35 cellular contexts compared by ENCODE assay signal in the genomic region with DNA sequence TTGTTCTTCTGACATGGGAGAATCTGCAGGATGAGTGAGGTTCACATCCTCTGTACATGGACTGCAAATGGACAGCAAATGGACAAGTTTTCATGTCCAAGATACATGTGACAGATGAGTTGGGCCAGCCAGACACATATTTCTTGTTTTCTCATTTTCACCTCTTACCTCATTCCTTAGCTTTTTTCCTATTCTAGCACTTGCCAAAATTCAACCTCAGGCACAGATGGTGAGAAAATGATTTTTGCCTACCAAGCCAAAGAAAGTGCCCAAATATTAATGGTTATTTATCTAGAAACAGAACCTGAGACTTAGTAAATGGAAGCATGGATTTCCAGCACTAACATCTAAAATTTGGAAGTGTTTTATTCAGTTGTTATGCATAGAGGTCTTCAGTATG.
"Had no signal": no experiment of that assay in that cellular context is flagged by ENCODE, and none has a peak within 500 bp of the region (broad histone marks: within the 10 kb centered on the region; RNA-seq: fewer than 3 reads in every experiment).

No MANE protein-coding gene starts in this region.

- H3K9me3 ChIP-seq: adrenal gland had no signal

- H3K27me3 Mint-ChIP-seq: activated B cell treated with CpG ODN at 0.5 μM for 24 hours; activated CD4-positive, alpha-beta memory T cell treated with anti-CD3 and anti-CD28 coated beads for 36 hours; activated CD4-positive, alpha-beta T cell treated with anti-CD3 and anti-CD28 coated beads, Interleukin-2, amount 10 ng/mL, durations not matched to agents 24 days and 14 days; activated CD8-positive, alpha-beta T cell treated with anti-CD3 and anti-CD28 coated beads for 36 hours; activated naive CD8-positive, alpha-beta T cell treated with anti-CD3 and anti-CD28 coated beads for 36 hours; activated T-helper 17 cell treated with anti-CD3 and anti-CD28 coated beads, Interleukin-2, amount 50 U/mL, for 72 hours; central memory CD8-positive, alpha-beta T cell had no signal

- H3K27ac Mint-ChIP-seq: activated B cell treated with CpG ODN at 0.5 μM for 24 hours; activated CD4-positive, alpha-beta memory T cell treated with anti-CD3 and anti-CD28 coated beads for 36 hours; activated CD4-positive, alpha-beta T cell treated with anti-CD3 and anti-CD28 coated beads, Interleukin-2, amount 10 ng/mL, durations not matched to agents 24 days and 14 days; activated CD8-positive, alpha-beta T cell treated with anti-CD3 and anti-CD28 coated beads for 36 hours; activated naive CD4-positive, alpha-beta T cell treated with anti-CD3 and anti-CD28 coated beads for 36 hours; activated naive CD4-positive, alpha-beta T cell treated with anti-CD3 and anti-CD28 coated beads, Interleukin-2, amount 50 U/mL, for 72 hours; activated naive CD8-positive, alpha-beta T cell treated with anti-CD3 and anti-CD28 coated beads for 36 hours; activated T-cell treated with anti-CD3 and anti-CD28 coated beads, Interleukin-2, amount 50 U/mL, for 72 hours; activated T-helper 1 cell treated with anti-CD3 and anti-CD28 coated beads, Interleukin-12 subunit alpha, Interleukin-12 subunit beta, Interleukin-2, Interleukin-4 antibody, amounts not matched to agents 30 ng/mL and 10 ng/mL and 1 ng/mL, durations not matched to agents 14 hours and 24 hours and 36 hours; activated T-helper 17 cell treated with anti-CD3 and anti-CD28 coated beads, Interleukin-2, amount 50 U/mL, for 72 hours; T-helper 1 cell treated with Interleukin-12 subunit alpha and Interleukin-12 subunit beta and Interleukin-4 antibody, amounts not matched to agents 30 μg/mL and 1 μg/mL, for 36 hours; T-helper 2 cell treated with Interferon-gamma antibody and Interleukin-4, amounts not matched to agents 5 μg/mL and 100 μg/mL, for 36 hours had no signal

- FAIRE-seq: TTC549 had no signal

- H3K27me3 ChIP-seq: adrenal gland, cardiac muscle cell had no signal

- H3K4me1 Mint-ChIP-seq: activated B cell treated with CpG ODN at 0.5 μM for 24 hours; activated CD4-positive, alpha-beta T cell treated with anti-CD3 and anti-CD28 coated beads, Interleukin-2, amount 10 ng/mL, durations not matched to agents 24 days and 14 days; activated naive CD8-positive, alpha-beta T cell treated with anti-CD3 and anti-CD28 coated beads for 36 hours; activated T-helper 17 cell treated with anti-CD3 and anti-CD28 coated beads, Interleukin-2, amount 50 U/mL, for 72 hours; central memory CD8-positive, alpha-beta T cell had no signal

- H3K9me3 Mint-ChIP-seq: activated B cell treated with CpG ODN at 0.5 μM for 24 hours; activated CD4-positive, alpha-beta T cell treated with anti-CD3 and anti-CD28 coated beads, Interleukin-2, amount 10 ng/mL, durations not matched to agents 24 days and 14 days; activated naive CD4-positive, alpha-beta T cell treated with anti-CD3 and anti-CD28 coated beads for 36 hours; activated T-cell treated with anti-CD3 and anti-CD28 coated beads, Interleukin-2, amount 50 U/mL, for 72 hours; activated T-helper 17 cell treated with anti-CD3 and anti-CD28 coated beads, Interleukin-2, amount 50 U/mL, for 72 hours; central memory CD8-positive, alpha-beta T cell; T-helper 1 cell treated with Interleukin-12 subunit alpha and Interleukin-12 subunit beta and Interleukin-4 antibody, amounts not matched to agents 30 μg/mL and 1 μg/mL, for 36 hours; T-helper 2 cell treated with Interferon-gamma antibody and Interleukin-4, amounts not matched to agents 5 μg/mL and 100 μg/mL, for 36 hours had no signal

- DNase-seq: activated B cell treated with CpG ODN at 0.5 μM for 24 hours; activated CD4-positive, alpha-beta memory T cell treated with anti-CD3 and anti-CD28 coated beads for 36 hours; activated CD4-positive, alpha-beta T cell treated with anti-CD3 and anti-CD28 coated beads for 4 hours; activated CD4-positive, alpha-beta T cell treated with anti-CD3 and anti-CD28 coated beads, Interleukin-2, amount 10 ng/mL, durations not matched to agents 24 days and 14 days; activated CD4-positive, alpha-beta T cell treated with anti-CD3 and anti-CD28 coated beads, Interleukin-2, amount 50 U/mL, for 1 hour; activated CD4-positive, alpha-beta T cell treated with anti-CD3 and anti-CD28 coated beads, Interleukin-2, amount 50 U/mL, for 4 hours; activated CD4-positive, CD25-positive, alpha-beta regulatory T cell treated with anti-CD3 and anti-CD28 coated beads, Interleukin-2, amount 50 U/mL, for 72 hours; activated CD8-positive, alpha-beta memory T cell treated with anti-CD3 and anti-CD28 coated beads, Interleukin-2, amount 50 U/mL, for 4 hours; activated CD8-positive, alpha-beta T cell treated with anti-CD3 and anti-CD28 coated beads for 36 hours; activated effector memory CD4-positive, alpha-beta T cell treated with anti-CD3 and anti-CD28 coated beads, Interleukin-2, amount 50 U/mL, for 16 hours; activated gamma-delta T cell treated with Interleukin-2 at 50 U/mL for 16 hours; activated naive CD4-positive, alpha-beta T cell; activated naive CD4-positive, alpha-beta T cell treated with anti-CD3 and anti-CD28 coated beads for 36 hours; activated naive CD4-positive, alpha-beta T cell treated with anti-CD3 and anti-CD28 coated beads, Interleukin-2, amount 50 U/mL, for 16 hours; activated naive CD8-positive, alpha-beta T cell treated with anti-CD3 and anti-CD28 coated beads for 36 hours; activated T-cell treated with anti-CD3 and anti-CD28 coated beads for 4 hours; activated T-cell treated with anti-CD3 and anti-CD28 coated beads, Interleukin-2, amount 50 U/mL, for 1 hour; activated T-cell treated with anti-CD3 and anti-CD28 coated beads, Interleukin-2, amount 50 U/mL, for 4 hours; activated T-cell treated with anti-CD3 and anti-CD28 coated beads, Interleukin-2, amount 50 U/mL, for 72 hours; adrenal gland; amniotic stem cell; aorta; T-helper 1 cell; T-helper 2 cell; T-helper 9 cell had no signal

- H3K4me3 Mint-ChIP-seq: activated B cell treated with CpG ODN at 0.5 μM for 24 hours; activated CD4-positive, alpha-beta memory T cell treated with anti-CD3 and anti-CD28 coated beads for 36 hours; activated CD4-positive, alpha-beta T cell treated with anti-CD3 and anti-CD28 coated beads, Interleukin-2, amount 10 ng/mL, durations not matched to agents 24 days and 14 days; activated CD8-positive, alpha-beta T cell treated with anti-CD3 and anti-CD28 coated beads for 36 hours; activated naive CD4-positive, alpha-beta T cell treated with anti-CD3 and anti-CD28 coated beads for 36 hours; activated naive CD8-positive, alpha-beta T cell treated with anti-CD3 and anti-CD28 coated beads for 36 hours; activated T-cell treated with anti-CD3 and anti-CD28 coated beads, Interleukin-2, amount 50 U/mL, for 4 hours; activated T-cell treated with anti-CD3 and anti-CD28 coated beads, Interleukin-2, amount 50 U/mL, for 72 hours; activated T-helper 1 cell treated with anti-CD3 and anti-CD28 coated beads, Interleukin-12 subunit alpha, Interleukin-12 subunit beta, Interleukin-2, Interleukin-4 antibody, amounts not matched to agents 30 ng/mL and 10 ng/mL and 1 ng/mL, durations not matched to agents 14 hours and 24 hours and 36 hours; activated T-helper 17 cell treated with anti-CD3 and anti-CD28 coated beads, Interleukin-2, amount 50 U/mL, for 72 hours; brain; central memory CD8-positive, alpha-beta T cell; T-helper 1 cell treated with Interleukin-12 subunit alpha and Interleukin-12 subunit beta and Interleukin-4 antibody, amounts not matched to agents 30 μg/mL and 1 μg/mL, for 36 hours; T-helper 2 cell treated with Interferon-gamma antibody and Interleukin-4, amounts not matched to agents 5 μg/mL and 100 μg/mL, for 36 hours had no signal

- H3K36me3 Mint-ChIP-seq: activated CD4-positive, alpha-beta memory T cell treated with anti-CD3 and anti-CD28 coated beads for 36 hours had no signal

- H3K4me3 ChIP-seq: adrenal gland, cardiac muscle cell had no signal

- H3K27ac ChIP-seq: adrenal gland, cardiac muscle cell, VCaP had no signal

- H3K36me3 ChIP-seq: adrenal gland, cardiac muscle cell had no signal

- H3K4me1 ChIP-seq: adrenal gland had no signal
